21 cellular contexts compared by ENCODE assay signal in genomic region chr17:5901731-5902660, GRCh38.
"Had no signal": no experiment of that assay in that cellular context is flagged by ENCODE, and none has a peak within 500 bp of the region (broad histone marks: within the 10 kb centered on the region; RNA-seq: fewer than 3 reads in every experiment).

No MANE protein-coding gene starts in this region.

- H3K27ac ChIP-seq: hepatocyte, left ventricle myocardium inferior, sigmoid colon, transverse colon, uterus had no signal

- ATAC-seq: natural killer cell; stimulated activated naive B cell treated with anti-CD40 and anti-IgM and Interleukin-4, amounts not matched to agents 10 μg/mL and 1 μg/mL and 100 μg/mL, for 72 hours had no signal

- H3K4me1 ChIP-seq: left ventricle myocardium inferior, sigmoid colon, transverse colon, uterus had no signal

- H3K9me3 ChIP-seq: sigmoid colon, transverse colon had no signal

- H3K4me3 ChIP-seq: hepatocyte, left ventricle myocardium inferior, sigmoid colon, smooth muscle cell, transverse colon, uterus had no signal

- DNase-seq: activated CD4-positive, alpha-beta memory T cell treated with anti-CD3 and anti-CD28 coated beads, Interleukin-2, amount 10 ng/mL, durations not matched to agents 7 days and 5 days; activated CD4-positive, alpha-beta T cell treated with anti-CD3 and anti-CD28 coated beads, Interleukin-2, amount 10 ng/mL, durations not matched to agents 24 days and 14 days; activated effector memory CD4-positive, alpha-beta T cell treated with anti-CD3 and anti-CD28 coated beads, Interleukin-2, amount 50 U/mL, for 16 hours; activated naive CD4-positive, alpha-beta T cell treated with anti-CD3 and anti-CD28 coated beads, Interleukin-2, amount 10 ng/mL, durations not matched to agents 7 days and 5 days; activated T-cell treated with anti-CD3 and anti-CD28 coated beads for 4 hours; anterior cingulate cortex; effector CD8-positive, alpha-beta T cell; foreskin melanocyte; immature natural killer cell; kidney glomerular epithelial cell; left ventricle myocardium inferior; natural killer cell; nucleus accumbens; sigmoid colon; stimulated activated CD4-positive, alpha-beta T cell treated with anti-CD3 and anti-CD28 coated beads, Interleukin-2, amount 100 ng/mL, for 48 hours; stimulated activated CD8-positive, alpha-beta memory T cell treated with anti-CD3 and anti-CD28 coated beads, Interleukin-4, amount 100 ng/mL, for 48 hours; stimulated activated naive B cell treated with anti-CD40 and anti-IgM and Interleukin-4, amounts not matched to agents 10 μg/mL and 1 μg/mL and 100 μg/mL, for 72 hours; transverse colon; uterus had no signal

- H3K36me3 ChIP-seq: left ventricle myocardium inferior, sigmoid colon, transverse colon, uterus had no signal

- H3K27me3 ChIP-seq: sigmoid colon, transverse colon, uterus had no signal
